Comparison of ENCODE assay signal across 18 cellular contexts in the genomic region with DNA sequence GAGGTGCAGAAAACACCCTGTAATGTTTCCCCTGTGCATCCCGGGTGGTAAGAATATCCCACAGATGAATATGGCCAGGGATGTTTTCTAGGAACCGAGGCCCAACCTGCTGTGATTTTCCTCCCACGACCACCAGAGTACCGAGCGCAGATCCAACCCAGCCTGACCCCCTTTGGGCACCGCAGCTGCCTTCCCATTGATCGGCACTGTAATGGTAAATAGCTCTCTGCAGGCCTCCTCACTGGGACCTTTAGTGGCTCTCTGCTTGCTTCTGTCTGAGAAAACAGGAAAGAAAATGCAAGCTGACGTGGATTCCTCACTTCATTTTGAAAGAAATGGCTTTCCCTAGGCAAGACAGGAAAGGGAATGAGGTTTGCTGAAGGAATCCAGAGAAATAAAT. TPM values are rescaled to one million over a fixed set of nuclear protein-coding genes. Genes with fewer than 3 reads are reported as not detected.
DNase-seq lines count a peak whose midpoint lies in the region; ATAC-seq and FAIRE-seq lines count a peak whose summit lies in the region.
"Had no signal": no experiment of that assay in that cellular context is flagged by ENCODE, and none has a peak within 500 bp of the region (broad histone marks: within the 10 kb centered on the region; RNA-seq: fewer than 3 reads in every experiment).

No MANE protein-coding gene starts in this region.

- peak overlapping the region; percentile 39 for H3K4me3 Mint-ChIP-seq in activated T-helper 1 cell treated with anti-CD3 and anti-CD28 coated beads, Interleukin-12 subunit alpha, Interleukin-12 subunit beta, Interleukin-2, Interleukin-4 antibody, amounts not matched to agents 30 ng/mL and 10 ng/mL and 1 ng/mL, durations not matched to agents 14 hours and 24 hours and 36 hours

- ATAC-seq in stimulated activated naive CD8-positive, alpha-beta T cell treated with anti-CD3 and anti-CD28 coated beads, Interleukin-15, Interleukin-2, amounts not matched to agents 100 U/mL and 50 U/mL, for 24 hours, result no peak
- ATAC-seq: K562 had no signal

- H3K27me3 Mint-ChIP-seq in activated T-helper 1 cell treated with anti-CD3 and anti-CD28 coated beads, Interleukin-12 subunit alpha, Interleukin-12 subunit beta, Interleukin-2, Interleukin-4 antibody, amounts not matched to agents 30 ng/mL and 10 ng/mL and 1 ng/mL, durations not matched to agents 14 hours and 24 hours and 36 hours (ENCODE audit: insufficient read depth), result peaks cover 40% of the 10 kb centered on the region
- H3K27me3 Mint-ChIP-seq: CD8-positive, alpha-beta memory T cell had no signal

- H3K4me1 Mint-ChIP-seq in activated T-helper 1 cell treated with anti-CD3 and anti-CD28 coated beads, Interleukin-12 subunit alpha, Interleukin-12 subunit beta, Interleukin-2, Interleukin-4 antibody, amounts not matched to agents 30 ng/mL and 10 ng/mL and 1 ng/mL, durations not matched to agents 14 hours and 24 hours and 36 hours (ENCODE audit: low read depth), result no peaks in the 10 kb centered on the region

- H3K27ac Mint-ChIP-seq in activated T-helper 1 cell treated with anti-CD3 and anti-CD28 coated beads, Interleukin-12 subunit alpha, Interleukin-12 subunit beta, Interleukin-2, Interleukin-4 antibody, amounts not matched to agents 30 ng/mL and 10 ng/mL and 1 ng/mL, durations not matched to agents 14 hours and 24 hours and 36 hours, result no peak overlapping the region

- intact Hi-C loops in activated T-helper 1 cell treated with anti-CD3 and anti-CD28 coated beads, Interleukin-12 subunit alpha, Interleukin-12 subunit beta, Interleukin-2, Interleukin-4 antibody, amounts not matched to agents 30 ng/mL and 10 ng/mL and 1 ng/mL, durations not matched to agents 14 hours and 24 hours and 36 hours (cut with micrococcal nuclease), result loop anchor here (5.0 kb wide), 1 partner anchor 47 kb away; no protein-coding TSS in a partner anchor

- H3K9me3 Mint-ChIP-seq in activated T-helper 1 cell treated with anti-CD3 and anti-CD28 coated beads, Interleukin-12 subunit alpha, Interleukin-12 subunit beta, Interleukin-2, Interleukin-4 antibody, amounts not matched to agents 30 ng/mL and 10 ng/mL and 1 ng/mL, durations not matched to agents 14 hours and 24 hours and 36 hours, result no peaks in the 10 kb centered on the region
- H3K9me3 Mint-ChIP-seq: CD8-positive, alpha-beta memory T cell had no signal

- peak; percentile 43 for DNase-seq in activated effector memory CD4-positive, alpha-beta T cell treated with anti-CD3 and anti-CD28 coated beads, Interleukin-2, amount 50 U/mL, for 16 hours
- no peak for DNase-seq in activated effector memory CD4-positive, alpha-beta T cell treated with Interleukin-2 at 50 U/mL for 16 hours
- DNase-seq in activated T-helper 1 cell treated with anti-CD3 and anti-CD28 coated beads, Interleukin-12 subunit alpha, Interleukin-12 subunit beta, Interleukin-2, Interleukin-4 antibody, amounts not matched to agents 30 ng/mL and 10 ng/mL and 1 ng/mL, durations not matched to agents 14 hours and 24 hours and 36 hours (ENCODE audit: low spot score), result no peak
- DNase-seq in iPS-NIHi11 (ENCODE audit: low spot score), result peak; percentile 56
- DNase-seq in urothelium cell line (ENCODE audit: low spot score), result no peak
- no peak for DNase-seq in stimulated activated CD4-positive, alpha-beta T cell treated with anti-CD3 and anti-CD28 coated beads, Interleukin-2, amount 100 ng/mL, for 24 hours
- no peak for DNase-seq in stimulated activated naive CD8-positive, alpha-beta T cell treated with anti-CD3 and anti-CD28 coated beads, Interleukin-15, Interleukin-2, amounts not matched to agents 100 U/mL and 50 U/mL, for 24 hours
- no peak for DNase-seq in frontal cortex (ENCODE audit: low spot score in 2 of 2)
- DNase-seq: 8988T, DMS79 treated with DMSO at 0.1 percent for 48 hours, NCI-H1417, NCI-H2081, NCI-H510A treated with DMSO at 0.1 percent for 48 hours, NCI-H82 had no signal

- FAIRE-seq in urothelium cell line (lab: Jason Lieb, UNC) (peak; percentile 83), frontal cortex (lab: Jason Lieb, UNC) (no peak)
- FAIRE-seq: G401.6, K562 had no signal

- H3K36me3 Mint-ChIP-seq in activated T-helper 1 cell treated with anti-CD3 and anti-CD28 coated beads, Interleukin-12 subunit alpha, Interleukin-12 subunit beta, Interleukin-2, Interleukin-4 antibody, amounts not matched to agents 30 ng/mL and 10 ng/mL and 1 ng/mL, durations not matched to agents 14 hours and 24 hours and 36 hours (ENCODE audit: low read depth), result no peaks in the 10 kb centered on the region
- H3K36me3 Mint-ChIP-seq: CD8-positive, alpha-beta memory T cell had no signal

RNA-seq across cellular contexts. Expression of a gene that starts 2.4 kb away (rescaled TPM):
- total RNA-seq in activated T-helper 1 cell treated with anti-CD3 and anti-CD28 coated beads, Interleukin-12 subunit alpha, Interleukin-12 subunit beta, Interleukin-2, Interleukin-4 antibody, amounts not matched to agents 30 ng/mL and 10 ng/mL and 1 ng/mL, durations not matched to agents 14 hours and 24 hours and 36 hours, result 5.7 and 6.0 TPM in 2 replicates
- total RNA-seq in frontal cortex, result 24.1 TPM

RNA-seq across cellular contexts. Expression of a gene that starts 12.1 kb away (rescaled TPM):
- total RNA-seq in activated T-helper 1 cell treated with anti-CD3 and anti-CD28 coated beads, Interleukin-12 subunit alpha, Interleukin-12 subunit beta, Interleukin-2, Interleukin-4 antibody, amounts not matched to agents 30 ng/mL and 10 ng/mL and 1 ng/mL, durations not matched to agents 14 hours and 24 hours and 36 hours, result 14.3 and 17.8 TPM in 2 replicates
- 5.3 TPM for total RNA-seq in frontal cortex

RNA-seq across cellular contexts. Expression of a gene that starts 32.0 kb away (rescaled TPM):
- total RNA-seq in activated T-helper 1 cell treated with anti-CD3 and anti-CD28 coated beads, Interleukin-12 subunit alpha, Interleukin-12 subunit beta, Interleukin-2, Interleukin-4 antibody, amounts not matched to agents 30 ng/mL and 10 ng/mL and 1 ng/mL, durations not matched to agents 14 hours and 24 hours and 36 hours, result not detected in 2 replicates
- total RNA-seq in frontal cortex, result not detected
- total RNA-seq: CD8-positive, alpha-beta memory T cell; SK-MEL-5 had no signal

Comparison
In these comparisons a context has a peak if more than half of its experiments do, and no peak if none do; other contexts are left out.
1. DNase-seq: peak in activated effector memory CD4-positive, alpha-beta T cell treated with anti-CD3 and anti-CD28 coated beads, Interleukin-2, amount 50 U/mL, for 16 hours (single experiment) and iPS-NIHi11 (single experiment); none in activated effector memory CD4-positive, alpha-beta T cell treated with Interleukin-2 at 50 U/mL for 16 hours (single experiment), activated T-helper 1 cell treated with anti-CD3 and anti-CD28 coated beads, Interleukin-12 subunit alpha, Interleukin-12 subunit beta, Interleukin-2, Interleukin-4 antibody, amounts not matched to agents 30 ng/mL and 10 ng/mL and 1 ng/mL, durations not matched to agents 14 hours and 24 hours and 36 hours (single experiment), urothelium cell line (single experiment), stimulated activated CD4-positive, alpha-beta T cell treated with anti-CD3 and anti-CD28 coated beads, Interleukin-2, amount 100 ng/mL, for 24 hours (0 of 2), stimulated activated naive CD8-positive, alpha-beta T cell treated with anti-CD3 and anti-CD28 coated beads, Interleukin-15, Interleukin-2, amounts not matched to agents 100 U/mL and 50 U/mL, for 24 hours (single experiment) and frontal cortex (0 of 2).